ENCODE assay signal across 18 cellular contexts in genomic region chr11:134433251-134433650, GRCh38. TPM values are rescaled to one million over a fixed set of nuclear protein-coding genes. Genes with fewer than 3 reads are reported as not detected.
A peak's percentile ranks its signal among the peaks of the same experiment; 100 is the strongest.
DNase-seq lines count a peak whose midpoint lies in the region; ATAC-seq and TF ChIP-seq lines count a peak whose summit lies in the region.
"Had no signal": no experiment of that assay in that cellular context is flagged by ENCODE, and none has a peak within 500 bp of the region (broad histone marks: within the 10 kb centered on the region; RNA-seq: fewer than 3 reads in every experiment).

No MANE protein-coding gene starts in this region.

- DNase-seq in NCI-H748 (lab: John Stamatoyannopoulos, UW; ENCODE audit: unreplicated experiment) = peak; percentile 13
- DNase-seq in NCI-H748 treated with DMSO at 0.1 percent for 48 hours (lab: John Stamatoyannopoulos, UW) = no peak
- peak in 2 of 49 donors; percentile 7 to 16 for DNase-seq in substantia nigra (lab: John Stamatoyannopoulos, UW)
- DNase-seq in activated CD8-positive, alpha-beta T cell treated with anti-CD3 and anti-CD28 coated beads for 36 hours = no peak
- DNase-seq in KG1 (lab: John Stamatoyannopoulos, UW) = no peak
- no peak for DNase-seq in Right ventricle myocardium superior
- DNase-seq: AML-193; CD4-positive, alpha-beta memory T cell; DMS153; DMS79; GDM1; HCEC 1CT had no signal

- intact Hi-C loops in activated CD8-positive, alpha-beta T cell treated with anti-CD3 and anti-CD28 coated beads for 36 hours (cut with micrococcal nuclease) = no loop called here
- intact Hi-C loops in Right ventricle myocardium superior (cut with DNase I) = no loop called here

- peak overlapping the region; percentile 27 for H3K27ac ChIP-seq in layer of hippocampus (ENCODE audit: low read depth, low read length)
- H3K27ac ChIP-seq in substantia nigra (ENCODE audit: low read depth, low read length, poor library complexity, severe bottlenecking) = peak overlapping the region; percentile 39
- H3K27ac ChIP-seq: 22Rv1, A549, BLaER1 had no signal

- no peaks in the 10 kb centered on the region for H3K36me3 Mint-ChIP-seq in activated CD8-positive, alpha-beta T cell treated with anti-CD3 and anti-CD28 coated beads for 36 hours (ENCODE audit: low read depth)
- H3K36me3 Mint-ChIP-seq: CD14-positive monocyte; CD4-positive, alpha-beta memory T cell had no signal

- no peak overlapping the region for H3K4me3 Mint-ChIP-seq in activated CD8-positive, alpha-beta T cell treated with anti-CD3 and anti-CD28 coated beads for 36 hours
- H3K4me3 Mint-ChIP-seq: CD14-positive monocyte; CD4-positive, alpha-beta memory T cell; GM23338 had no signal

- H3K27me3 Mint-ChIP-seq in activated CD8-positive, alpha-beta T cell treated with anti-CD3 and anti-CD28 coated beads for 36 hours = peaks cover 11% of the 10 kb centered on the region

- TF ChIP-seq CTCF in activated CD8-positive, alpha-beta T cell treated with anti-CD3 and anti-CD28 coated beads for 36 hours (IDR thresholded peaks at IDR 0.05) = no peak

- POLR2A ChIA-PET in activated CD8-positive, alpha-beta T cell treated with anti-CD3 and anti-CD28 coated beads for 36 hours (lab: Charles Lee) = no interaction called here

- CTCF ChIA-PET in activated CD8-positive, alpha-beta T cell treated with anti-CD3 and anti-CD28 coated beads for 36 hours (lab: Charles Lee) = no interaction called here

- no peak overlapping the region for H3K27ac Mint-ChIP-seq in activated CD8-positive, alpha-beta T cell treated with anti-CD3 and anti-CD28 coated beads for 36 hours
- H3K27ac Mint-ChIP-seq: CD4-positive, alpha-beta memory T cell; GM23338 had no signal

- no peak for ATAC-seq in activated CD8-positive, alpha-beta T cell treated with anti-CD3 and anti-CD28 coated beads for 36 hours
- ATAC-seq in Right ventricle myocardium superior (ENCODE audit: poor library complexity) = no peak
- ATAC-seq: A549, GM23338 had no signal

- no peaks in the 10 kb centered on the region for H3K9me3 Mint-ChIP-seq in activated CD8-positive, alpha-beta T cell treated with anti-CD3 and anti-CD28 coated beads for 36 hours
- H3K9me3 Mint-ChIP-seq: CD4-positive, alpha-beta memory T cell had no signal

- no peaks in the 10 kb centered on the region for H3K4me1 Mint-ChIP-seq in activated CD8-positive, alpha-beta T cell treated with anti-CD3 and anti-CD28 coated beads for 36 hours (ENCODE audit: low read depth)
- H3K4me1 Mint-ChIP-seq: CD14-positive monocyte; CD4-positive, alpha-beta memory T cell had no signal

- H3K27me3 ChIP-seq in layer of hippocampus (ENCODE audit: control insufficient read depth, insufficient read depth, low read length) = no peaks in the 10 kb centered on the region
- H3K27me3 ChIP-seq: BLaER1 had no signal

RNA-seq across cellular contexts. Expression of gene B3GAT1, which starts 21.2 kb away (rescaled TPM):
- under 1 TPM in 1 of 2 experiments, not detected in 1; 0.07 TPM for total RNA-seq in activated CD8-positive, alpha-beta T cell treated with anti-CD3 and anti-CD28 coated beads for 36 hours
- total RNA-seq in Right ventricle myocardium superior = 0.11 TPM
